ENCODE assay signal across 33 cellular contexts in genomic region chr2:216663106-216663505, GRCh38. TPM values are rescaled to one million over a fixed set of nuclear protein-coding genes. Genes with fewer than 3 reads are reported as not detected.
"Had no signal": no experiment of that assay in that cellular context is flagged by ENCODE, and none has a peak within 500 bp of the region (broad histone marks: within the 10 kb centered on the region; RNA-seq: fewer than 3 reads in every experiment).

No MANE protein-coding gene starts in this region.

- H3K27ac ChIP-seq: adrenal gland, breast epithelium, cardiac muscle cell, coronary artery, dorsolateral prefrontal cortex, gastrocnemius medialis, heart left ventricle had no signal

- H3K27me3 ChIP-seq: adrenal gland, breast epithelium, cardiac muscle cell, gastrocnemius medialis, heart left ventricle had no signal

- H3K4me3 ChIP-seq: adrenal gland, breast epithelium, cardiac muscle cell, coronary artery, dorsolateral prefrontal cortex, gastrocnemius medialis, heart left ventricle had no signal

- ATAC-seq: activated CD4-positive, alpha-beta T cell treated with anti-CD3 and anti-CD28 coated beads for 36 hours; activated CD8-positive, alpha-beta memory T cell treated with anti-CD3 and anti-CD28 coated beads, Interleukin-2, amount 10 ng/mL, durations not matched to agents 7 days and 5 days; activated CD8-positive, alpha-beta T cell treated with anti-CD3 and anti-CD28 coated beads, Interleukin-2, amount 10 ng/mL, durations not matched to agents 7 days and 5 days; activated naive CD8-positive, alpha-beta T cell treated with anti-CD3 and anti-CD28 coated beads, Interleukin-2, amount 50 U/mL, for 24 hours; esophagus mucosa; gastrocnemius medialis; heart left ventricle had no signal

- DNase-seq: activated CD4-positive, alpha-beta memory T cell treated with anti-CD3 and anti-CD28 coated beads for 36 hours; activated CD4-positive, alpha-beta T cell treated with anti-CD3 and anti-CD28 coated beads for 36 hours; activated CD4-positive, alpha-beta T cell treated with anti-CD3 and anti-CD28 coated beads, Interleukin-2, amount 10 ng/mL, durations not matched to agents 24 days and 14 days; activated CD4-positive, CD25-positive, alpha-beta regulatory T cell; activated CD4-positive, CD25-positive, alpha-beta regulatory T cell treated with anti-CD3 and anti-CD28 coated beads, Interleukin-2, amount 50 U/mL, for 72 hours; activated CD8-positive, alpha-beta memory T cell treated with anti-CD3 and anti-CD28 coated beads, Interleukin-2, amount 10 ng/mL, durations not matched to agents 7 days and 5 days; activated CD8-positive, alpha-beta memory T cell treated with anti-CD3 and anti-CD28 coated beads, Interleukin-2, amount 50 U/mL, for 4 hours; activated CD8-positive, alpha-beta T cell treated with anti-CD3 and anti-CD28 coated beads, Interleukin-2, amount 10 ng/mL, durations not matched to agents 7 days and 5 days; activated effector memory CD4-positive, alpha-beta T cell treated with anti-CD3 and anti-CD28 coated beads, Interleukin-2, amount 50 U/mL, for 16 hours; activated naive CD4-positive, alpha-beta T cell treated with anti-CD3 and anti-CD28 coated beads for 36 hours; activated naive CD8-positive, alpha-beta T cell treated with anti-CD3 and anti-CD28 coated beads for 36 hours; activated naive CD8-positive, alpha-beta T cell treated with anti-CD3 and anti-CD28 coated beads, Interleukin-2, amount 50 U/mL, for 24 hours; activated T-cell treated with anti-CD3 and anti-CD28 coated beads, Interleukin-2, amount 50 U/mL, for 1 hour; activated T-cell treated with anti-CD3 and anti-CD28 coated beads, Interleukin-2, amount 50 U/mL, for 48 hours; adrenal gland; amygdala; central memory CD4-positive, alpha-beta T cell; dorsolateral prefrontal cortex; effector memory CD4-positive, alpha-beta T cell; endodermal cell; foreskin fibroblast; gastrocnemius medialis; glutamatergic neuron; T-helper 2 cell had no signal

- H3K9me3 ChIP-seq: adrenal gland, breast epithelium, gastrocnemius medialis, heart left ventricle had no signal

- H3K36me3 ChIP-seq: adrenal gland, breast epithelium, gastrocnemius medialis had no signal

RNA-seq across cellular contexts. Expression of gene IGFBP5, which starts 32.2 kb away (rescaled TPM):
- total RNA-seq: activated CD4-positive, alpha-beta memory T cell treated with anti-CD3 and anti-CD28 coated beads for 36 hours; activated CD4-positive, alpha-beta T cell treated with anti-CD3 and anti-CD28 coated beads for 36 hours; activated CD4-positive, alpha-beta T cell treated with anti-CD3 and anti-CD28 coated beads, Interleukin-2, amount 10 ng/mL, durations not matched to agents 24 days and 14 days; activated CD8-positive, alpha-beta memory T cell treated with anti-CD3 and anti-CD28 coated beads for 36 hours; activated naive CD4-positive, alpha-beta T cell treated with anti-CD3 and anti-CD28 coated beads for 36 hours; activated naive CD8-positive, alpha-beta T cell treated with anti-CD3 and anti-CD28 coated beads for 36 hours; activated T-helper 1 cell treated with anti-CD3 and anti-CD28 coated beads, Interleukin-12 subunit alpha, Interleukin-12 subunit beta, Interleukin-2, Interleukin-4 antibody, amounts not matched to agents 30 ng/mL and 10 ng/mL and 1 ng/mL, durations not matched to agents 14 hours and 24 hours and 36 hours; activated T-helper 2 cell treated with anti-CD3 and anti-CD28 coated beads, Interferon-gamma antibody, Interleukin-2, Interleukin-4, amounts not matched to agents 10 μg/mL and 5 μg/mL and 100 μg/mL, durations not matched to agents 14 hours and 24 hours and 36 hours; T-helper 1 cell treated with Interleukin-12 subunit alpha and Interleukin-12 subunit beta and Interleukin-4 antibody, amounts not matched to agents 30 ng/mL and 1 ng/mL, for 36 hours had no signal
